In genomic region chr5:170312666-170313065, GRCh38 we compare ENCODE assay signal across 8 cellular contexts. TPM values are rescaled to one million over a fixed set of nuclear protein-coding genes. Genes with fewer than 3 reads are reported as not detected.
DNase-seq lines count a peak whose midpoint lies in the region; ATAC-seq, FAIRE-seq and TF ChIP-seq lines count a peak whose summit lies in the region.

No MANE protein-coding gene starts in this region.

- TF ChIP-seq POLR2A in body of pancreas (IDR thresholded peaks at IDR 0.05), result peak in 1 of 3 donors; percentile 10
- no peak for TF ChIP-seq POLR2A in gastrocnemius medialis (IDR thresholded peaks at IDR 0.05)

- no peak overlapping the region for H3K4me3 ChIP-seq in AG10803 (ENCODE audit: low read length)
- H3K4me3 ChIP-seq in GM23248, result no peak overlapping the region
- H3K4me3 ChIP-seq in body of pancreas, result no peak overlapping the region
- H3K4me3 ChIP-seq in small intestine (ENCODE audit: low read depth in 1 of 2, low read length in 2 of 2), result no peak overlapping the region
- H3K4me3 ChIP-seq in gastrocnemius medialis, result no peak overlapping the region

- H3K27me3 Mint-ChIP-seq in T-cell, result no peaks in the 10 kb centered on the region

- H2AFZ ChIP-seq in GM23248, result no peak overlapping the region

- no peaks in the 10 kb centered on the region for H3K9me2 ChIP-seq in GM23248 (ENCODE audit: insufficient read depth)

- H3K4me1 ChIP-seq in GM23248 (ENCODE audit: insufficient read depth), result no peaks in the 10 kb centered on the region
- H3K4me1 ChIP-seq in body of pancreas, result no peaks in the 10 kb centered on the region
- H3K4me1 ChIP-seq in small intestine (ENCODE audit: control insufficient read depth in 2 of 2, insufficient read depth in 1 of 2, low read depth in 1 of 2, low read length in 1 of 2), result no peaks in the 10 kb centered on the region
- H3K4me1 ChIP-seq in gastrocnemius medialis, result peaks cover 0 to 4% of the 10 kb centered on the region in 2 donors

- H3K27ac ChIP-seq in GM23248, result no peak overlapping the region
- H3K27ac ChIP-seq in body of pancreas, result peak overlapping the region in 1 of 4 donors; percentile 54
- peak overlapping the region in 1 of 2 donors; percentile 61 for H3K27ac ChIP-seq in small intestine (ENCODE audit: low read depth in 1 of 2, low read length in 1 of 2)
- no peak overlapping the region for H3K27ac ChIP-seq in gastrocnemius medialis

- no peak overlapping the region for H3K9ac ChIP-seq in GM23248

- H3K36me3 Mint-ChIP-seq in T-cell, result no peaks in the 10 kb centered on the region

- H3K9me3 Mint-ChIP-seq in T-cell, result no peaks in the 10 kb centered on the region

- H3K36me3 ChIP-seq in GM23248 (ENCODE audit: low read depth), result no peaks in the 10 kb centered on the region
- H3K36me3 ChIP-seq in body of pancreas (replicated peaks in 1 of 2; ENCODE audit: insufficient read depth in 1 of 2, low read depth in 2 of 2), result no peaks in the 10 kb centered on the region
- H3K36me3 ChIP-seq in small intestine (ENCODE audit: control insufficient read depth in 2 of 2, insufficient read depth in 2 of 2, low read length in 2 of 2), result no peaks in the 10 kb centered on the region
- no peaks in the 10 kb centered on the region for H3K36me3 ChIP-seq in gastrocnemius medialis

- no peaks in the 10 kb centered on the region for H3F3A ChIP-seq in GM23248 (ENCODE audit: insufficient read depth)

- DNase-seq in AG10803 (ENCODE audit: low read depth) (peak; percentile 17), GM23248 (peak; percentile 53), T-cell (peak in 16 of 34 experiments; percentile 16 to 61 (median 38)), body of pancreas (peak in 1 of 4 donors; percentile 65), small intestine (peak; percentile 14), gastrocnemius medialis (no peak), NCI-H187 treated with DMSO at 0.1 percent for 48 hours (lab: John Stamatoyannopoulos, UW) (no peak)

- WGBS in GM23248 (ENCODE audit: low coverage in 1 of 2, low lambda C conversion rate in 2 of 2, missing lambda C conversion rate in 2 of 2), 2 experiments, result 58 to 70% methylated on average over 3 of the region's 3 CpGs
- WGBS in body of pancreas, 2 donors, result 26 to 52% methylated on average over 3 of the region's 3 CpGs
- 40 to 61% (median 43%) methylated on average over 3 of the region's 3 CpGs for WGBS in small intestine, 3 donors

- no peaks in the 10 kb centered on the region for H3K9me3 ChIP-seq in GM23248 (ENCODE audit: low read depth)
- H3K9me3 ChIP-seq in body of pancreas, result no peaks in the 10 kb centered on the region
- no peaks in the 10 kb centered on the region for H3K9me3 ChIP-seq in small intestine (ENCODE audit: control insufficient read depth, low read depth)
- H3K9me3 ChIP-seq in gastrocnemius medialis, result no peaks in the 10 kb centered on the region

- no peaks in the 10 kb centered on the region for H3K79me2 ChIP-seq in GM23248 (ENCODE audit: insufficient read depth)

- intact Hi-C loops in body of pancreas (cut with DNase I) (no loop called here), gastrocnemius medialis (cut with DNase I; ENCODE audit: low total_unique reads) (no loop called here)

- ATAC-seq in T-cell (replicated peaks in 1 of 4) (peak; percentile 67 to 85 (median 78)), body of pancreas (peak; percentile 36), HG03159 (IDR thresholded peaks at IDR 0.05; ENCODE audit: unreplicated experiment) (no peak), gastrocnemius medialis (no peak)

- CTCF ChIA-PET in T-cell (lab: Charles Lee), result interaction anchor here in 1 of 2 donors (1.2 to 2.8 kb wide), 5 partner anchors 10 to 22 kb away, joined by 3 to 17 read pairs (median 14); partner anchors contain the start of gene LCP2

- peaks cover 56 to 69% (median 69%) of the 10 kb centered on the region in 3 donors for H3K4me1 Mint-ChIP-seq in T-cell

- in situ Hi-C loops in GM23248 (cut with MboI), result no loop called here
- in situ Hi-C loops in gastrocnemius medialis (cut with MboI; ENCODE audit: low sequenced_read_pairs in 4 of 4), result no loop called here

- FAIRE-seq in small intestine (lab: Jason Lieb, UNC), result no peak

- H3K4me3 Mint-ChIP-seq in T-cell, result peak overlapping the region; percentile 55 to 81 (median 64)

- H3K27me3 ChIP-seq in GM23248 (replicated peaks; ENCODE audit: insufficient read depth) (peaks cover 28% of the 10 kb centered on the region), body of pancreas (no peaks in the 10 kb centered on the region), small intestine (ENCODE audit: control insufficient read depth in 2 of 2, insufficient read depth in 2 of 2, low read length in 2 of 2) (no peaks in the 10 kb centered on the region), gastrocnemius medialis (no peaks in the 10 kb centered on the region)

- POLR2A ChIA-PET in T-cell (lab: Charles Lee), result interaction anchor here in 1 of 2 donors (1.1 kb wide), 1 partner anchor 19 kb away, joined by 3 read pairs; no protein-coding TSS in a partner anchor

- H3K4me2 ChIP-seq in GM23248 (ENCODE audit: unreplicated experiment), result no peak overlapping the region

- H4K20me1 ChIP-seq in GM23248 (ENCODE audit: insufficient read depth), result no peaks in the 10 kb centered on the region

- H3K27ac Mint-ChIP-seq in T-cell, result peak overlapping the region; percentile 94 to 97

- TF ChIP-seq CTCF in AG10803 (conservative IDR thresholded peaks at IDR 0.05; ENCODE audit: low read length) (no peak), body of pancreas (IDR thresholded peaks at IDR 0.05) (no peak), gastrocnemius medialis (IDR thresholded peaks at IDR 0.05 in 4 of 5, conservative IDR thresholded peaks at IDR 0.05 in 1 of 5) (no peak)

RNA-seq across cellular contexts. Expression of gene LCP2, which starts 15.1 kb away (rescaled TPM):
- not detected in 2 replicates for total RNA-seq in GM23248 (2014; rRNA removed; shearing (Covaris generic))
- not detected in 2 replicates for polyA plus RNA-seq in GM23248 (2016; fragmentation: Nextera tagmentation; extraction: Ambion mirVana)
- total RNA-seq in T-cell, result 100 to 1,000 TPM; 355 to 394 (median 374) TPM
- 1 to 10 TPM; 1.6 to 2.6 TPM for total RNA-seq in body of pancreas
- 1 to 10 TPM; 2.9 to 9.2 (median 6.4) TPM for polyA plus RNA-seq in small intestine
- total RNA-seq in gastrocnemius medialis, result 1 to 10 TPM; 1.9 to 3.2 (median 2.3) TPM

Comparison
In these comparisons a context has a peak if more than half of its experiments do, and no peak if none do; other contexts are left out.
1. DNase-seq: peak in AG10803 (single experiment), GM23248 (single experiment) and small intestine (single experiment); none in gastrocnemius medialis (0 of 2) and NCI-H187 treated with DMSO at 0.1 percent for 48 hours (single experiment).
2. ATAC-seq: peak in T-cell (4 of 4) and body of pancreas (single experiment); none in HG03159 (single experiment) and gastrocnemius medialis (0 of 2).
3. RNA of gene LCP2, which starts 15.1 kb away (total RNA-seq): 355 to 394 TPM in T-cell; 1.6 to 2.6 TPM in body of pancreas, 1.9 to 3.2 TPM in gastrocnemius medialis and not detected in GM23248; every median in the first group is over 10 times any median in the second.